ENCODE assay signal across 24 cellular contexts in the genomic region with DNA sequence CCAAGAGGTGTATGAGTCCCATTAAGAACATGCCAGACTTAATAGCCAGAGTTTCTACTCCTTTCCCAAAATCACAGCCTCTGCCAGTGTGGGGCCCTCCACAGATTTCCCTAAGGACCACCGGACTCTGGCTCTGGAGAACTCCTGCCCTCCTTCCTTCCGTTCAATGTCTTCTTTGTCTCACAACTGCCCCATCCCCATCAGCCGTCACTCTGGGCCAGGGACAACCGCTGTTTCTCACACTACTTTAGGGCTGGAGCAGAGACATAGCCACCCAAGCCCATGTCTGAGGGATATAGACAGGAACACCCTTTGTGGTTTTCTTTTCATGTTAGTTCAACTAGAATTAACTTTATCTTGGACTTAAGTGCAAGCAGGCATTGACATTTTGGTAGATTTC. TPM values are rescaled to one million over a fixed set of nuclear protein-coding genes. Genes with fewer than 3 reads are reported as not detected.
"Had no signal": no experiment of that assay in that cellular context is flagged by ENCODE, and none has a peak within 500 bp of the region (broad histone marks: within the 10 kb centered on the region; RNA-seq: fewer than 3 reads in every experiment).

No MANE protein-coding gene starts in this region.

- H3K9me3 Mint-ChIP-seq: activated CD4-positive, alpha-beta memory T cell treated with anti-CD3 and anti-CD28 coated beads for 36 hours; activated naive CD4-positive, alpha-beta T cell treated with anti-CD3 and anti-CD28 coated beads, Interleukin-2, amount 50 U/mL, for 24 hours; effector memory CD8-positive, alpha-beta T cell; memory B cell; nephron; T-helper 1 cell treated with Interleukin-12 subunit alpha and Interleukin-12 subunit beta and Interleukin-4 antibody, amounts not matched to agents 30 μg/mL and 1 μg/mL, for 36 hours had no signal

- H3K36me3 Mint-ChIP-seq: activated CD4-positive, alpha-beta memory T cell treated with anti-CD3 and anti-CD28 coated beads for 36 hours; activated naive CD4-positive, alpha-beta T cell treated with anti-CD3 and anti-CD28 coated beads, Interleukin-2, amount 50 U/mL, for 24 hours; memory B cell had no signal

- H3K4me3 ChIP-seq: breast epithelium, colonic mucosa, pancreas, tibial artery, uterus had no signal

- H3K27ac ChIP-seq: breast epithelium, colonic mucosa, pancreas, tibial artery, uterus had no signal

- H3K27me3 Mint-ChIP-seq: memory B cell had no signal

- H3K27ac Mint-ChIP-seq: activated CD4-positive, alpha-beta memory T cell treated with anti-CD3 and anti-CD28 coated beads for 36 hours; activated naive CD4-positive, alpha-beta T cell treated with anti-CD3 and anti-CD28 coated beads, Interleukin-2, amount 50 U/mL, for 24 hours; effector memory CD8-positive, alpha-beta T cell; memory B cell; nephron; T-helper 1 cell treated with Interleukin-12 subunit alpha and Interleukin-12 subunit beta and Interleukin-4 antibody, amounts not matched to agents 30 μg/mL and 1 μg/mL, for 36 hours had no signal

- H3K27me3 ChIP-seq: colonic mucosa, pancreas, uterus had no signal

- H3K4me1 ChIP-seq: breast epithelium, colonic mucosa, uterus had no signal

- DNase-seq: activated CD4-positive, alpha-beta memory T cell treated with anti-CD3 and anti-CD28 coated beads for 36 hours; activated CD4-positive, alpha-beta T cell treated with anti-CD3 and anti-CD28 coated beads for 48 hours; activated T-cell treated with anti-CD3 and anti-CD28 coated beads, Interleukin-2, amount 50 U/mL, for 48 hours; colonic mucosa; effector memory CD8-positive, alpha-beta T cell; foreskin melanocyte; hippocampal formation; stimulated activated CD4-positive, alpha-beta T cell treated with anti-CD3 and anti-CD28 coated beads, Interleukin-4, amount 100 ng/mL, for 1 hour; stimulated activated naive CD4-positive, alpha-beta T cell treated with Interleukin-2 at 50 U/mL for 16 hours had no signal

- H3K36me3 ChIP-seq: breast epithelium, colonic mucosa, pancreas, tibial artery, uterus had no signal

- H3K9me3 ChIP-seq: breast epithelium, colonic mucosa, pancreas, tibial artery, uterus had no signal

- ATAC-seq: effector memory CD8-positive, alpha-beta T cell; pancreas had no signal

- H3K4me3 Mint-ChIP-seq: activated CD4-positive, alpha-beta memory T cell treated with anti-CD3 and anti-CD28 coated beads for 36 hours; activated naive CD4-positive, alpha-beta T cell treated with anti-CD3 and anti-CD28 coated beads, Interleukin-2, amount 50 U/mL, for 24 hours; effector memory CD8-positive, alpha-beta T cell; memory B cell; nephron; T-helper 1 cell treated with Interleukin-12 subunit alpha and Interleukin-12 subunit beta and Interleukin-4 antibody, amounts not matched to agents 30 μg/mL and 1 μg/mL, for 36 hours had no signal

RNA-seq across cellular contexts. Expression of a gene that starts 17.4 kb away (rescaled TPM):
- total RNA-seq: activated CD4-positive, alpha-beta memory T cell treated with anti-CD3 and anti-CD28 coated beads for 36 hours; astrocyte; colonic mucosa; endothelial cell of umbilical vein; esophagus mucosa; lower leg skin; mononuclear cell; myocyte; subcutaneous adipose tissue had no signal
- polyA plus RNA-seq: endothelial cell of umbilical vein had no signal
